In the genomic region with DNA sequence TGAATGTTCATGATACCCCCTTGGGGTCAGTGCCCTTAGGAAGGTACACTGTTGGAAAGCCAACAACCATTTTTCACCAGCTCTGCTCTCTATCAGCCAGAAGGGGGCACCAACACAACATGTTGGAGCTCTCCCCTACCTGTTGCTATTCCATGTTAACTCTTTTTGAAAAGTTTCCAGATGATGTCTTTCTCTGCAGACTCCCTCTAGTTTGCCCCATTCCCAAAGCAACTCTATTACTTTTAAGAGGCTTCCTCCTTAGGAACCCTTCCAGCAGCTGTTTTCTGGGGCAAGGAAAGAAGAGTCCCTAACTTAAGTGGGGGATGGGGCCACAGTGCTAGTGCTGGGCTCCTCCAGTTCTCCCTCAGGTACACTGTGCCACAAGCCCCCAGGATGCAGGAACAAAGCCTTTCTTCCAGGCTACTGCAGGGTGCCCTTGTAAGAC, we compare ENCODE assay signal across 7 cellular contexts. TPM values are rescaled to one million over a fixed set of nuclear protein-coding genes. Genes with fewer than 3 reads are reported as not detected.
DNase-seq lines count a peak whose midpoint lies in the region; ATAC-seq, FAIRE-seq and TF ChIP-seq lines count a peak whose summit lies in the region.

No MANE protein-coding gene starts in this region.

- no peaks in the 10 kb centered on the region for H3K9me3 ChIP-seq in PC-3 (ENCODE audit: low read length)

- no peaks in the 10 kb centered on the region for H3K36me3 Mint-ChIP-seq in glutamatergic neuron (ENCODE audit: unreplicated experiment)

- H4K20me1 ChIP-seq in PC-3 (ENCODE audit: low read length), result no peaks in the 10 kb centered on the region

- no peaks in the 10 kb centered on the region for H3K9me3 Mint-ChIP-seq in glutamatergic neuron (ENCODE audit: unreplicated experiment)

- CTCF ChIA-PET in PC-3 (lab: Charles Lee), result interaction anchor here (0.5 to 1.0 kb wide), 4 partner anchors 10 to 414 kb away, joined by 3 to 9 read pairs (median 4); partner anchors contain the start of genes IFT25 and LRRC42

- H3K36me3 ChIP-seq in PC-3 (ENCODE audit: low read depth, low read length), result peaks cover 2% of the 10 kb centered on the region; the same call in 1 of the 2 replicates

- no peak overlapping the region for H3K27ac Mint-ChIP-seq in glutamatergic neuron (ENCODE audit: unreplicated experiment)

- H3K4me1 Mint-ChIP-seq in glutamatergic neuron (ENCODE audit: low read depth, unreplicated experiment), result peaks cover 7% of the 10 kb centered on the region

- no peak overlapping the region for H3K9ac ChIP-seq in PC-3 (ENCODE audit: low read length)

- no peak overlapping the region for H3K27ac ChIP-seq in PC-3 (ENCODE audit: low read length)

- ATAC-seq in PC-3 (peak; percentile 90), GM18519 (IDR thresholded peaks at IDR 0.05; ENCODE audit: low FRiP score, unreplicated experiment) (no peak)

- POLR2A ChIA-PET in PC-3 (lab: Charles Lee; ENCODE audit: unreplicated experiment), result no interaction called here

- no peaks in the 10 kb centered on the region for H3K27me3 Mint-ChIP-seq in glutamatergic neuron (ENCODE audit: unreplicated experiment)

- no peaks in the 10 kb centered on the region for H3K79me2 ChIP-seq in PC-3 (ENCODE audit: low read length)

- no peaks in the 10 kb centered on the region for H3K4me1 ChIP-seq in PC-3 (ENCODE audit: insufficient read depth, low read length)

- intact Hi-C loops in PC-3 (cut with micrococcal nuclease), result loop anchor here (1.0 to 10.0 kb wide), 2 partner anchors 98 to 194 kb away; partner anchors contain the start of genes TCEANC2 and TMEM59

- H2AFZ ChIP-seq in PC-3 (ENCODE audit: low read length), result no peak overlapping the region

- no peak overlapping the region for H3K4me3 Mint-ChIP-seq in glutamatergic neuron (ENCODE audit: unreplicated experiment)

- H3K4me2 ChIP-seq in PC-3 (ENCODE audit: low read length), result no peak overlapping the region

- peak; percentile 87 for FAIRE-seq in G401.6 (lab: Jason Lieb, UNC)

- BruUV-seq in PC-3 (replicated peaks; lab: Mats Ljungman, UMichigan), result no TSS peak

- TF ChIP-seq CTCF in PC-3 (conservative IDR thresholded peaks at IDR 0.05; ENCODE audit: low read depth, low read length) (peak; percentile 93), glutamatergic neuron (IDR thresholded peaks at IDR 0.05; ENCODE audit: partially characterized antibody, unreplicated experiment) (peak; percentile 87)

- no peaks in the 10 kb centered on the region for H3K27me3 ChIP-seq in PC-3 (ENCODE audit: low read length)

- no peaks in the 10 kb centered on the region for H3K9me2 ChIP-seq in PC-3 (replicated peaks; ENCODE audit: low read length)

- no peaks in the 10 kb centered on the region for H3F3A ChIP-seq in PC-3 (ENCODE audit: low read length, unreplicated experiment)

- DNase-seq in HuH-7.5 (ENCODE audit: low spot score) (peak; percentile 36), PC-3 (peak; percentile 78), glutamatergic neuron (peak; percentile 24), pulmonary artery endothelial cell (ENCODE audit: low read depth, low spot score) (peak; percentile 15)
- DNase-seq in activated T-helper 9 cell treated with anti-CD3 and anti-CD28 coated beads, Interleukin-2, amount 50 U/mL, for 16 hours (ENCODE audit: low read depth), result peak; percentile 15

- no peak overlapping the region for H3K4me3 ChIP-seq in PC-3 (ENCODE audit: low read length)

RNA-seq across cellular contexts. Expression of gene NDC1, which starts 22.9 kb away (rescaled TPM):
- total RNA-seq in PC-3 (2014; rRNA removed) (59.3 and 63.6 TPM in 2 replicates), glutamatergic neuron (ENCODE audit: unreplicated experiment) (10.6 TPM), pulmonary artery endothelial cell (29.7 and 52.5 TPM in 2 replicates)

RNA-seq across cellular contexts. Expression of gene YIPF1, which starts 28.6 kb away (rescaled TPM):
- 21.1 and 22.7 TPM in 2 replicates for total RNA-seq in PC-3 (2014; rRNA removed)
- 39.3 TPM for total RNA-seq in glutamatergic neuron (ENCODE audit: unreplicated experiment)
- total RNA-seq in pulmonary artery endothelial cell, result 17.1 and 22.0 TPM in 2 replicates

RNA-seq across cellular contexts. Expression of gene DIO1, which starts 33.0 kb away (rescaled TPM):
- total RNA-seq in PC-3 (2014; rRNA removed), result not detected in 2 replicates
- not detected for total RNA-seq in glutamatergic neuron (ENCODE audit: unreplicated experiment)
- total RNA-seq in pulmonary artery endothelial cell, result not detected in 2 replicates

Comparison
In these comparisons a context has a peak if more than half of its experiments do, and no peak if none do; other contexts are left out.
1. DNase-seq: peak in every context shown above with its lines; median percentile 78 in PC-3; 36 in HuH-7.5; 24 in glutamatergic neuron; 15 in activated T-helper 9 cell treated with anti-CD3 and anti-CD28 coated beads, Interleukin-2, amount 50 U/mL, for 16 hours; 15 in pulmonary artery endothelial cell.